ENCODE assay signal across 26 cellular contexts in genomic region chr1:185308126-185308525, GRCh38.
"Had no signal": no experiment of that assay in that cellular context is flagged by ENCODE, and none has a peak within 500 bp of the region (broad histone marks: within the 10 kb centered on the region; RNA-seq: fewer than 3 reads in every experiment).

No MANE protein-coding gene starts in this region.

- DNase-seq: activated CD4-positive, alpha-beta memory T cell treated with anti-CD3 and anti-CD28 coated beads, Interleukin-2, amount 10 ng/mL, durations not matched to agents 7 days and 5 days; activated CD4-positive, alpha-beta T cell treated with anti-CD3 and anti-CD28 coated beads, Interleukin-2, amount 10 ng/mL, durations not matched to agents 24 days and 14 days; activated CD4-positive, CD25-positive, alpha-beta regulatory T cell treated with anti-CD3 and anti-CD28 coated beads, Interleukin-2, amount 50 U/mL, for 72 hours; activated CD8-positive, alpha-beta memory T cell treated with anti-CD3 and anti-CD28 coated beads, Interleukin-2, amount 10 ng/mL, durations not matched to agents 7 days and 5 days; activated effector memory CD4-positive, alpha-beta T cell treated with Interleukin-2 at 50 U/mL for 16 hours; activated naive CD4-positive, alpha-beta T cell treated with Interleukin-2 at 50 U/mL for 16 hours; activated naive CD8-positive, alpha-beta T cell treated with anti-CD3 and anti-CD28 coated beads, Interleukin-2, amount 10 ng/mL, durations not matched to agents 7 days and 5 days; activated T-cell treated with anti-CD3 and anti-CD28 coated beads, Interleukin-2, amount 50 U/mL, for 48 hours; cortex of kidney; effector memory CD8-positive, alpha-beta T cell; erythroblast; gastrocnemius medialis; glutamatergic neuron; islet precursor cell; left ventricle myocardium inferior; mucosa of descending colon; spleen; stimulated activated naive CD4-positive, alpha-beta T cell; T-helper 2 cell had no signal

- H3K9me3 Mint-ChIP-seq: activated CD4-positive, alpha-beta memory T cell treated with anti-CD3 and anti-CD28 coated beads, Interleukin-2, amount 10 ng/mL, durations not matched to agents 7 days and 5 days; activated CD4-positive, alpha-beta T cell treated with anti-CD3 and anti-CD28 coated beads, Interleukin-2, amount 10 ng/mL, durations not matched to agents 24 days and 14 days; activated naive CD8-positive, alpha-beta T cell treated with anti-CD3 and anti-CD28 coated beads, Interleukin-2, amount 10 ng/mL, durations not matched to agents 7 days and 5 days; brain; effector memory CD8-positive, alpha-beta T cell; neural crest cell had no signal

- H3K27ac ChIP-seq: ascending aorta, cardiac muscle cell, gastrocnemius medialis, left ventricle myocardium inferior, right atrium auricular region, spleen, tibial nerve had no signal

- ATAC-seq: activated CD8-positive, alpha-beta memory T cell treated with anti-CD3 and anti-CD28 coated beads, Interleukin-2, amount 10 ng/mL, durations not matched to agents 7 days and 5 days; effector memory CD8-positive, alpha-beta T cell; gastrocnemius medialis; mucosa of descending colon had no signal

- H3K27ac Mint-ChIP-seq: activated CD4-positive, alpha-beta memory T cell treated with anti-CD3 and anti-CD28 coated beads, Interleukin-2, amount 10 ng/mL, durations not matched to agents 7 days and 5 days; activated CD4-positive, alpha-beta T cell treated with anti-CD3 and anti-CD28 coated beads, Interleukin-2, amount 10 ng/mL, durations not matched to agents 24 days and 14 days; activated CD8-positive, alpha-beta memory T cell treated with anti-CD3 and anti-CD28 coated beads, Interleukin-2, amount 10 ng/mL, durations not matched to agents 7 days and 5 days; activated naive CD8-positive, alpha-beta T cell treated with anti-CD3 and anti-CD28 coated beads, Interleukin-2, amount 10 ng/mL, durations not matched to agents 7 days and 5 days had no signal

- H3K27me3 Mint-ChIP-seq: activated CD4-positive, alpha-beta memory T cell treated with anti-CD3 and anti-CD28 coated beads, Interleukin-2, amount 10 ng/mL, durations not matched to agents 7 days and 5 days; activated CD4-positive, alpha-beta T cell treated with anti-CD3 and anti-CD28 coated beads, Interleukin-2, amount 10 ng/mL, durations not matched to agents 24 days and 14 days; activated CD8-positive, alpha-beta memory T cell treated with anti-CD3 and anti-CD28 coated beads, Interleukin-2, amount 10 ng/mL, durations not matched to agents 7 days and 5 days; activated naive CD8-positive, alpha-beta T cell treated with anti-CD3 and anti-CD28 coated beads, Interleukin-2, amount 10 ng/mL, durations not matched to agents 7 days and 5 days; effector memory CD8-positive, alpha-beta T cell had no signal

- H3K9me3 ChIP-seq: ascending aorta, gastrocnemius medialis, left ventricle myocardium inferior, mucosa of descending colon, right atrium auricular region, spleen, tibial nerve had no signal

- H3K27me3 ChIP-seq: ascending aorta, cardiac muscle cell, gastrocnemius medialis, right atrium auricular region, spleen, tibial nerve had no signal

- H3K4me3 Mint-ChIP-seq: activated CD4-positive, alpha-beta memory T cell treated with anti-CD3 and anti-CD28 coated beads, Interleukin-2, amount 10 ng/mL, durations not matched to agents 7 days and 5 days; activated CD4-positive, alpha-beta T cell treated with anti-CD3 and anti-CD28 coated beads, Interleukin-2, amount 10 ng/mL, durations not matched to agents 24 days and 14 days; activated CD8-positive, alpha-beta memory T cell treated with anti-CD3 and anti-CD28 coated beads, Interleukin-2, amount 10 ng/mL, durations not matched to agents 7 days and 5 days; activated naive CD8-positive, alpha-beta T cell treated with anti-CD3 and anti-CD28 coated beads, Interleukin-2, amount 10 ng/mL, durations not matched to agents 7 days and 5 days; brain; effector memory CD8-positive, alpha-beta T cell; neural crest cell had no signal

- H3K4me3 ChIP-seq: ascending aorta, cardiac muscle cell, gastrocnemius medialis, left ventricle myocardium inferior, lung, mucosa of descending colon, right atrium auricular region, spleen, tibial nerve had no signal
